Comparison of ENCODE assay signal across 19 cellular contexts in the genomic region with DNA sequence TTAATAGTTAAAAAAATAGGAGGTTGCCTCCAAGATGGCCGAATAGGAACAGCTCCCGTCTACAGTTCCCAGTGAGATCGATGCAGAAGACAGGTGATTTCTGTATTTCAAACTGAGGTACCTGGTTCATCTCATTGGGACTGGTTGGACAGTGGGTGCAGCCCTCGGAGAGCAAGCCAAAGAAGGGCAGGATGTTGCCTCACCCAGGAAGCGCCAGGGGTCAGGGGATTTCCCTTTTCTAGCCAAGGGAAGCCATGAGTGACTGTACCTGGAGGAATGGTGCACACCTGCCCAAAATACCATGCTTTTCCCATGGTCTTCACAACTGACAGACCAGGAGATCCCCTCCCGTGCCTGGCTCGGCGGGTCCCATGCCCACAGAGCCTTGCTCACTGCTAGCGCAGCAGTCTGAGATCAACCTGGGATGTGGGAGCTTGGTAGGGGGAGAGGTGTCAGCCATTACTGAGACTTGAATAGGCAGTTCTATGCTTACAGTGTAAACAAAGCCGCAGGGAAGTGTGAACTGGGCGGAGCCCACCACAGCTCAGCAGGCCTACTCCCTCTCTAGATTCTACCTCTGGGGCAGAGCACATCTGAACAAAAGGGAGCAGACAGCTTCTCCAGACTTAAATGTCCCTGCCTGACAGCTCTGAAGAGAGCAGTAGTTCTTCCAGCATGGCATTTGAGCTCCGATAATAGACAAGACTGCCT. TPM values are rescaled to one million over a fixed set of nuclear protein-coding genes. Genes with fewer than 3 reads are reported as not detected.
A peak's percentile ranks its signal among the peaks of the same experiment; 100 is the strongest.
DNase-seq lines count a peak whose midpoint lies in the region; ATAC-seq and TF ChIP-seq lines count a peak whose summit lies in the region.
"Had no signal": no experiment of that assay in that cellular context is flagged by ENCODE, and none has a peak within 500 bp of the region (broad histone marks: within the 10 kb centered on the region; RNA-seq: fewer than 3 reads in every experiment).

No MANE protein-coding gene starts in this region.

- TF ChIP-seq CTCF in endodermal cell (conservative IDR thresholded peaks at IDR 0.05): no peak
- no peak for TF ChIP-seq CTCF in left ventricle myocardium inferior (IDR thresholded peaks at IDR 0.05; ENCODE audit: borderline replicate concordance)
- TF ChIP-seq CTCF in sigmoid colon (IDR thresholded peaks at IDR 0.05): no peak

- H3K9me3 ChIP-seq in endodermal cell (ENCODE audit: control insufficient read depth, low read length): peaks cover 26% of the 10 kb centered on the region
- H3K9me3 ChIP-seq in left ventricle myocardium inferior (replicated peaks): no peaks in the 10 kb centered on the region
- H3K9me3 ChIP-seq in sigmoid colon: peaks cover 0 to 2% (median 0%) of the 10 kb centered on the region in 4 donors

- H3K36me3 Mint-ChIP-seq in activated CD4-positive, alpha-beta memory T cell treated with anti-CD3 and anti-CD28 coated beads for 36 hours: peaks cover 66% of the 10 kb centered on the region
- peaks cover 70% of the 10 kb centered on the region for H3K36me3 Mint-ChIP-seq in activated CD4-positive, alpha-beta memory T cell treated with anti-CD3 and anti-CD28 coated beads, Interleukin-2, amount 10 ng/mL, durations not matched to agents 7 days and 5 days (ENCODE audit: low read depth)
- H3K36me3 Mint-ChIP-seq in endodermal cell (ENCODE audit: low read depth): peaks cover 80% of the 10 kb centered on the region
- peaks cover 52% of the 10 kb centered on the region for H3K36me3 Mint-ChIP-seq in natural killer cell treated with Interleukin-12 subunit alpha and Interleukin-12 subunit beta and Interleukin-15 and Interleukin-18, amount 100 ng/mL, for 72 hours

- POLR2A ChIA-PET in activated CD4-positive, alpha-beta memory T cell treated with anti-CD3 and anti-CD28 coated beads for 36 hours (lab: Charles Lee): interaction anchor here (0.5 kb wide), 1 partner anchor 764 kb away, joined by 3 read pairs; no protein-coding TSS in a partner anchor
- POLR2A ChIA-PET in activated CD4-positive, alpha-beta memory T cell treated with anti-CD3 and anti-CD28 coated beads, Interleukin-2, amount 10 ng/mL, durations not matched to agents 7 days and 5 days (lab: Charles Lee): no interaction called here

- DNase-seq in activated CD4-positive, alpha-beta memory T cell treated with anti-CD3 and anti-CD28 coated beads for 36 hours: peak; percentile 20
- DNase-seq in activated CD4-positive, alpha-beta memory T cell treated with anti-CD3 and anti-CD28 coated beads, Interleukin-2, amount 10 ng/mL, durations not matched to agents 7 days and 5 days: no peak
- DNase-seq in NCI-H69 (lab: John Stamatoyannopoulos, UW) (peak; percentile 35), endodermal cell (peak; percentile 56), left ventricle myocardium inferior (no peak), sigmoid colon (no peak)
- DNase-seq in natural killer cell treated with Interleukin-12 subunit alpha and Interleukin-12 subunit beta and Interleukin-15 and Interleukin-18, amount 100 ng/mL, for 72 hours (ENCODE audit: low spot score): no peak
- DNase-seq: DMS79 treated with DMSO at 0.1 percent for 48 hours, H7, HFFc6, Karpas-422, NCI-H1694 treated with DMSO at 0.1 percent for 48 hours, NCI-H2081 treated with DMSO at 0.1 percent for 48 hours, NCI-H446 treated with DMSO at 0.1 percent for 48 hours, NCI-H526 treated with DMSO at 0.1 percent for 48 hours, PC-9, RPMI8226, SHP77 had no signal

- 84 to 88% methylated on average over 9 to 12 of the region's 12 CpGs for WGBS in endodermal cell (ENCODE audit: insufficient coverage in 1 of 2, insufficient read length in 1 of 2), 2 experiments
- whole genome bisulfite sequencing in sigmoid colon, 2 donors: 91 to 95% methylated on average over 12 of the region's 12 CpGs

- peaks cover 16% of the 10 kb centered on the region for H3K4me1 Mint-ChIP-seq in activated CD4-positive, alpha-beta memory T cell treated with anti-CD3 and anti-CD28 coated beads for 36 hours (ENCODE audit: low read depth)
- H3K4me1 Mint-ChIP-seq in activated CD4-positive, alpha-beta memory T cell treated with anti-CD3 and anti-CD28 coated beads, Interleukin-2, amount 10 ng/mL, durations not matched to agents 7 days and 5 days: peaks cover 4% of the 10 kb centered on the region
- H3K4me1 Mint-ChIP-seq in endodermal cell: no peaks in the 10 kb centered on the region
- peaks cover 5 to 17% of the 10 kb centered on the region in 2 donors for H3K4me1 Mint-ChIP-seq in natural killer cell treated with Interleukin-12 subunit alpha and Interleukin-12 subunit beta and Interleukin-15 and Interleukin-18, amount 100 ng/mL, for 72 hours (ENCODE audit: low read depth in 2 of 2)
- H3K4me1 Mint-ChIP-seq: B cell had no signal

- H3K4me3 ChIP-seq in endodermal cell (ENCODE audit: low read length) (no peak overlapping the region), left ventricle myocardium inferior (no peak overlapping the region), sigmoid colon (no peak overlapping the region)
- H3K4me3 ChIP-seq: PC-9 had no signal

- H3K36me3 ChIP-seq in endodermal cell (ENCODE audit: control insufficient read depth, insufficient read depth, low read length) (peaks cover 73% of the 10 kb centered on the region), left ventricle myocardium inferior (peaks cover 77% of the 10 kb centered on the region), sigmoid colon (peaks cover 0 to 48% (median 5%) of the 10 kb centered on the region in 4 donors)

- intact Hi-C loops in activated CD4-positive, alpha-beta memory T cell treated with anti-CD3 and anti-CD28 coated beads for 36 hours (cut with micrococcal nuclease): no loop called here
- intact Hi-C loops in left ventricle myocardium inferior (cut with micrococcal nuclease): no loop called here
- intact Hi-C loops in sigmoid colon (cut with DNase I): no loop called here

- H3K9ac ChIP-seq in endodermal cell (ENCODE audit: extremely low read depth, low read length, poor library complexity, severe bottlenecking): no peak overlapping the region

- CTCF ChIA-PET in activated CD4-positive, alpha-beta memory T cell treated with anti-CD3 and anti-CD28 coated beads for 36 hours (lab: Charles Lee): no interaction called here
- CTCF ChIA-PET in activated CD4-positive, alpha-beta memory T cell treated with anti-CD3 and anti-CD28 coated beads, Interleukin-2, amount 10 ng/mL, durations not matched to agents 7 days and 5 days (lab: Charles Lee): no interaction called here

- no peak overlapping the region for H3K4me3 Mint-ChIP-seq in activated CD4-positive, alpha-beta memory T cell treated with anti-CD3 and anti-CD28 coated beads for 36 hours
- H3K4me3 Mint-ChIP-seq in activated CD4-positive, alpha-beta memory T cell treated with anti-CD3 and anti-CD28 coated beads, Interleukin-2, amount 10 ng/mL, durations not matched to agents 7 days and 5 days: no peak overlapping the region
- H3K4me3 Mint-ChIP-seq in endodermal cell: no peak overlapping the region
- H3K4me3 Mint-ChIP-seq in natural killer cell treated with Interleukin-12 subunit alpha and Interleukin-12 subunit beta and Interleukin-15 and Interleukin-18, amount 100 ng/mL, for 72 hours: no peak overlapping the region
- H3K4me3 Mint-ChIP-seq: B cell, HFFc6 had no signal

- no peak for TF ChIP-seq POLR2A in sigmoid colon (IDR thresholded peaks at IDR 0.05)

- no peak for TF ChIP-seq EP300 in sigmoid colon (IDR thresholded peaks at IDR 0.05)

- H3K4me1 ChIP-seq in endodermal cell (ENCODE audit: control insufficient read depth, insufficient read depth, low read length) (no peaks in the 10 kb centered on the region), left ventricle myocardium inferior (no peaks in the 10 kb centered on the region), sigmoid colon (no peaks in the 10 kb centered on the region)

- H3K27me3 ChIP-seq in endodermal cell (ENCODE audit: control insufficient read depth, insufficient read depth, low read length, poor library complexity, severe bottlenecking) (no peaks in the 10 kb centered on the region), left ventricle myocardium inferior (ENCODE audit: low read depth) (no peaks in the 10 kb centered on the region), sigmoid colon (no peaks in the 10 kb centered on the region)

- peak; percentile 45 to 71 for ATAC-seq in natural killer cell treated with Interleukin-12 subunit alpha and Interleukin-12 subunit beta and Interleukin-15 and Interleukin-18, amount 100 ng/mL, for 72 hours

- no peaks in the 10 kb centered on the region for H3K27me3 Mint-ChIP-seq in activated CD4-positive, alpha-beta memory T cell treated with anti-CD3 and anti-CD28 coated beads for 36 hours
- no peaks in the 10 kb centered on the region for H3K27me3 Mint-ChIP-seq in activated CD4-positive, alpha-beta memory T cell treated with anti-CD3 and anti-CD28 coated beads, Interleukin-2, amount 10 ng/mL, durations not matched to agents 7 days and 5 days
- no peaks in the 10 kb centered on the region for H3K27me3 Mint-ChIP-seq in endodermal cell (ENCODE audit: insufficient read depth)
- no peaks in the 10 kb centered on the region for H3K27me3 Mint-ChIP-seq in natural killer cell treated with Interleukin-12 subunit alpha and Interleukin-12 subunit beta and Interleukin-15 and Interleukin-18, amount 100 ng/mL, for 72 hours
- H3K27me3 Mint-ChIP-seq: B cell had no signal

- H3K27ac ChIP-seq in endodermal cell (ENCODE audit: low read depth, low read length): no peak overlapping the region
- H3K27ac ChIP-seq in left ventricle myocardium inferior (replicated peaks): no peak overlapping the region
- no peak overlapping the region for H3K27ac ChIP-seq in sigmoid colon
- H3K27ac ChIP-seq: PC-9 had no signal

- peaks cover 6% of the 10 kb centered on the region for H3K9me3 Mint-ChIP-seq in activated CD4-positive, alpha-beta memory T cell treated with anti-CD3 and anti-CD28 coated beads for 36 hours
- H3K9me3 Mint-ChIP-seq in activated CD4-positive, alpha-beta memory T cell treated with anti-CD3 and anti-CD28 coated beads, Interleukin-2, amount 10 ng/mL, durations not matched to agents 7 days and 5 days: peaks cover 15% of the 10 kb centered on the region
- peaks cover 20% of the 10 kb centered on the region for H3K9me3 Mint-ChIP-seq in endodermal cell
- peaks cover 4% of the 10 kb centered on the region for H3K9me3 Mint-ChIP-seq in natural killer cell treated with Interleukin-12 subunit alpha and Interleukin-12 subunit beta and Interleukin-15 and Interleukin-18, amount 100 ng/mL, for 72 hours

- H3K27ac Mint-ChIP-seq in activated CD4-positive, alpha-beta memory T cell treated with anti-CD3 and anti-CD28 coated beads for 36 hours: no peak overlapping the region
- H3K27ac Mint-ChIP-seq in activated CD4-positive, alpha-beta memory T cell treated with anti-CD3 and anti-CD28 coated beads, Interleukin-2, amount 10 ng/mL, durations not matched to agents 7 days and 5 days: no peak overlapping the region
- no peak overlapping the region for H3K27ac Mint-ChIP-seq in endodermal cell
- no peak overlapping the region for H3K27ac Mint-ChIP-seq in natural killer cell treated with Interleukin-12 subunit alpha and Interleukin-12 subunit beta and Interleukin-15 and Interleukin-18, amount 100 ng/mL, for 72 hours
- H3K27ac Mint-ChIP-seq: B cell, HFFc6 had no signal

RNA-seq across cellular contexts. Expression of gene PPA2, which starts 47.5 kb away (rescaled TPM):
- 100 to 1,000 TPM; 113 to 123 TPM for total RNA-seq in activated CD4-positive, alpha-beta memory T cell treated with anti-CD3 and anti-CD28 coated beads for 36 hours
- 10 to 100 TPM; 54.6 to 61.0 TPM for total RNA-seq in activated CD4-positive, alpha-beta memory T cell treated with anti-CD3 and anti-CD28 coated beads, Interleukin-2, amount 10 ng/mL, durations not matched to agents 7 days and 5 days
- total RNA-seq in endodermal cell: 100 to 1,000 TPM in 1 of 2 donors, 10 to 100 TPM in 1; 90.7 to 133 TPM
- 103 TPM for polyA plus RNA-seq in endodermal cell (2013, experiment 1 of 2)
- 106 TPM for polyA plus RNA-seq in endodermal cell (2013, experiment 2 of 2)
- total RNA-seq in natural killer cell treated with Interleukin-12 subunit alpha and Interleukin-12 subunit beta and Interleukin-15 and Interleukin-18, amount 100 ng/mL, for 72 hours: 10 to 100 TPM; 45.0 to 63.1 TPM
- 83.7 TPM for total RNA-seq in left ventricle myocardium inferior
- 100 to 1,000 TPM in 2 of 4 donors, 10 to 100 TPM in 2; 76.2 to 137 (median 111) TPM for total RNA-seq in sigmoid colon
- polyA plus RNA-seq in sigmoid colon: 100 to 1,000 TPM in 2 of 3 donors, 10 to 100 TPM in 1; 95.1 to 178 (median 120) TPM

Comparison
In these comparisons a context has a peak if more than half of its experiments do, and no peak if none do; other contexts are left out.
1. DNase-seq: peak in activated CD4-positive, alpha-beta memory T cell treated with anti-CD3 and anti-CD28 coated beads for 36 hours (single experiment), NCI-H69 (single experiment) and endodermal cell (single experiment); none in activated CD4-positive, alpha-beta memory T cell treated with anti-CD3 and anti-CD28 coated beads, Interleukin-2, amount 10 ng/mL, durations not matched to agents 7 days and 5 days (single experiment), natural killer cell treated with Interleukin-12 subunit alpha and Interleukin-12 subunit beta and Interleukin-15 and Interleukin-18, amount 100 ng/mL, for 72 hours (single experiment), left ventricle myocardium inferior (single experiment) and sigmoid colon (single experiment).